Comparison of ENCODE assay signal across 32 cellular contexts in genomic region chr17:37659887-37660286, GRCh38.
"Had no signal": no experiment of that assay in that cellular context is flagged by ENCODE, and none has a peak within 500 bp of the region (broad histone marks: within the 10 kb centered on the region; RNA-seq: fewer than 3 reads in every experiment).

No MANE protein-coding gene starts in this region.

- H3K27me3 ChIP-seq: ascending aorta, breast epithelium, MG63, SJCRH30 had no signal

- H3K36me3 Mint-ChIP-seq: activated CD8-positive, alpha-beta memory T cell treated with anti-CD3 and anti-CD28 coated beads, Interleukin-2, amount 10 ng/mL, durations not matched to agents 7 days and 5 days; activated naive CD4-positive, alpha-beta T cell treated with anti-CD3 and anti-CD28 coated beads, Interleukin-2, amount 50 U/mL, for 24 hours; activated naive CD8-positive, alpha-beta T cell treated with anti-CD3 and anti-CD28 coated beads, Interleukin-2, amount 10 ng/mL, durations not matched to agents 7 days and 5 days had no signal

- H3K4me3 ChIP-seq: ascending aorta, breast epithelium, MG63, SJCRH30, SK-N-MC had no signal

- H3K27me3 Mint-ChIP-seq: activated naive CD4-positive, alpha-beta T cell treated with anti-CD3 and anti-CD28 coated beads, Interleukin-2, amount 50 U/mL, for 24 hours had no signal

- DNase-seq: activated B cell treated with CpG ODN at 0.5 μM for 24 hours; activated CD4-positive, alpha-beta memory T cell treated with anti-CD3 and anti-CD28 coated beads, Interleukin-2, amount 10 ng/mL, durations not matched to agents 7 days and 5 days; activated CD4-positive, alpha-beta T cell treated with anti-CD3 and anti-CD28 coated beads for 4 hours; activated CD4-positive, CD25-positive, alpha-beta regulatory T cell treated with anti-CD3 and anti-CD28 coated beads, Interleukin-2, amount 50 U/mL, for 72 hours; activated CD8-positive, alpha-beta memory T cell treated with anti-CD3 and anti-CD28 coated beads for 24 hours; activated CD8-positive, alpha-beta memory T cell treated with anti-CD3 and anti-CD28 coated beads, Interleukin-2, amount 10 ng/mL, durations not matched to agents 7 days and 5 days; activated CD8-positive, alpha-beta memory T cell treated with anti-CD3 and anti-CD28 coated beads, Interleukin-2, amount 50 U/mL, for 48 hours; activated gamma-delta T cell; activated naive CD4-positive, alpha-beta T cell treated with Interleukin-2 at 50 U/mL for 16 hours; activated naive CD8-positive, alpha-beta T cell treated with anti-CD3 and anti-CD28 coated beads, Interleukin-2, amount 10 ng/mL, durations not matched to agents 7 days and 5 days; activated T-cell treated with anti-CD3 and anti-CD28 coated beads, Interleukin-2, amount 50 U/mL, for 1 hour; amygdala; Kasumi-1; MG63; NCI-H1048; NCI-H1105 treated with DMSO at 0.1 percent for 48 hours; NCI-H1436; NCI-H1694; NCI-H1930; NCI-H2081 treated with DMSO at 0.1 percent for 48 hours; NCI-H226; NCI-H446 treated with DMSO at 0.1 percent for 48 hours; NCI-H524; SHP77; SJCRH30 had no signal

- H3K9me3 ChIP-seq: ascending aorta, breast epithelium, MG63, SJCRH30 had no signal

- H3K27ac Mint-ChIP-seq: activated B cell treated with CpG ODN at 0.5 μM for 24 hours; activated CD4-positive, alpha-beta memory T cell treated with anti-CD3 and anti-CD28 coated beads, Interleukin-2, amount 10 ng/mL, durations not matched to agents 7 days and 5 days; activated CD8-positive, alpha-beta memory T cell treated with anti-CD3 and anti-CD28 coated beads, Interleukin-2, amount 10 ng/mL, durations not matched to agents 7 days and 5 days; activated naive CD4-positive, alpha-beta T cell treated with anti-CD3 and anti-CD28 coated beads, Interleukin-2, amount 50 U/mL, for 24 hours; activated naive CD8-positive, alpha-beta T cell treated with anti-CD3 and anti-CD28 coated beads, Interleukin-2, amount 10 ng/mL, durations not matched to agents 7 days and 5 days; activated T-helper 2 cell treated with anti-CD3 and anti-CD28 coated beads, Interferon-gamma antibody, Interleukin-2, Interleukin-4, amounts not matched to agents 10 μg/mL and 5 μg/mL and 100 μg/mL, durations not matched to agents 14 hours and 24 hours and 36 hours; T-helper 1 cell treated with Interleukin-12 subunit alpha and Interleukin-12 subunit beta and Interleukin-4 antibody, amounts not matched to agents 30 μg/mL and 1 μg/mL, for 36 hours; T-helper 2 cell treated with Interferon-gamma antibody and Interleukin-4, amounts not matched to agents 5 μg/mL and 100 μg/mL, for 36 hours had no signal

- H3K9me3 Mint-ChIP-seq: activated CD4-positive, alpha-beta memory T cell treated with anti-CD3 and anti-CD28 coated beads, Interleukin-2, amount 10 ng/mL, durations not matched to agents 7 days and 5 days; activated naive CD4-positive, alpha-beta T cell treated with anti-CD3 and anti-CD28 coated beads, Interleukin-2, amount 50 U/mL, for 24 hours; activated naive CD8-positive, alpha-beta T cell treated with anti-CD3 and anti-CD28 coated beads, Interleukin-2, amount 10 ng/mL, durations not matched to agents 7 days and 5 days; activated T-helper 2 cell treated with anti-CD3 and anti-CD28 coated beads, Interferon-gamma antibody, Interleukin-2, Interleukin-4, amounts not matched to agents 10 μg/mL and 5 μg/mL and 100 μg/mL, durations not matched to agents 14 hours and 24 hours and 36 hours; T-helper 1 cell treated with Interleukin-12 subunit alpha and Interleukin-12 subunit beta and Interleukin-4 antibody, amounts not matched to agents 30 μg/mL and 1 μg/mL, for 36 hours; T-helper 2 cell treated with Interferon-gamma antibody and Interleukin-4, amounts not matched to agents 5 μg/mL and 100 μg/mL, for 36 hours had no signal

- H3K4me3 Mint-ChIP-seq: activated B cell treated with CpG ODN at 0.5 μM for 24 hours; activated CD4-positive, alpha-beta memory T cell treated with anti-CD3 and anti-CD28 coated beads, Interleukin-2, amount 10 ng/mL, durations not matched to agents 7 days and 5 days; activated CD8-positive, alpha-beta memory T cell treated with anti-CD3 and anti-CD28 coated beads, Interleukin-2, amount 10 ng/mL, durations not matched to agents 7 days and 5 days; activated naive CD4-positive, alpha-beta T cell treated with anti-CD3 and anti-CD28 coated beads, Interleukin-2, amount 50 U/mL, for 24 hours; activated naive CD8-positive, alpha-beta T cell treated with anti-CD3 and anti-CD28 coated beads, Interleukin-2, amount 10 ng/mL, durations not matched to agents 7 days and 5 days; T-helper 1 cell treated with Interleukin-12 subunit alpha and Interleukin-12 subunit beta and Interleukin-4 antibody, amounts not matched to agents 30 μg/mL and 1 μg/mL, for 36 hours; T-helper 2 cell treated with Interferon-gamma antibody and Interleukin-4, amounts not matched to agents 5 μg/mL and 100 μg/mL, for 36 hours had no signal

- H3K36me3 ChIP-seq: ascending aorta, breast epithelium, MG63, SJCRH30 had no signal

- H3K4me1 Mint-ChIP-seq: activated B cell treated with CpG ODN at 0.5 μM for 24 hours; activated CD4-positive, alpha-beta memory T cell treated with anti-CD3 and anti-CD28 coated beads, Interleukin-2, amount 10 ng/mL, durations not matched to agents 7 days and 5 days; activated naive CD4-positive, alpha-beta T cell treated with anti-CD3 and anti-CD28 coated beads, Interleukin-2, amount 50 U/mL, for 24 hours; activated naive CD8-positive, alpha-beta T cell treated with anti-CD3 and anti-CD28 coated beads, Interleukin-2, amount 10 ng/mL, durations not matched to agents 7 days and 5 days had no signal

- H3K4me1 ChIP-seq: ascending aorta, breast epithelium, SJCRH30 had no signal

- H3K27ac ChIP-seq: ascending aorta, breast epithelium, SJCRH30, SK-N-MC had no signal
